Comparison of ENCODE assay signal across 8 cellular contexts in the genomic region with DNA sequence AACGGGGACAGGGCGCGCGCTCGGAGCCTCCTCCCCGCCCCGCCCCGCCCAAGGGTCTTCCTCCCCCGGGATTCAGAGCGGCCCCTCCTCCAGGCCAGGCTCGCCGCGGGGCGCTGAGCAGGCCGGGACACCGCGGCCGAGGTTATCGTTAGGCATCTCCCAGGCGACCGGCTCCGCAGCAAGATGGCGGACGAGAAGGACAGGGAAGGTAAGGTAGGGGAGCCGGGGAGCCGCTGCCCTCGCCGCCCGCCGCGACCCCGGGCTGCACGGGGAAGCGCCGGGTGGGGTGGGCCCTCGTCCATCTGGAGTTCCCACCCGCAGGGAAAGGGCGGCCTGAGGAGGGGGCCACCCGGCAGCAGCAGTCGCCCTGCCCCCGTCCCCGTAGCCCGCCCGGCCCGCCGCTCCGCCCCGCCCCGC.
DNase-seq lines count a peak whose midpoint lies in the region; ATAC-seq and TF ChIP-seq lines count a peak whose summit lies in the region.

No MANE protein-coding gene starts in this region.

- H3K27ac Mint-ChIP-seq in activated T-helper 17 cell treated with anti-CD3 and anti-CD28 coated beads, Interleukin-2, amount 50 U/mL, for 72 hours = peak overlapping the region; percentile 98

- TF ChIP-seq CTCF in OCI-LY1 (IDR thresholded peaks at IDR 0.05; ENCODE audit: low read length) = no peak
- no peak for TF ChIP-seq CTCF in heart left ventricle (IDR thresholded peaks at IDR 0.05)
- no peak for TF ChIP-seq CTCF in prostate gland (IDR thresholded peaks at IDR 0.05)

- H3F3A ChIP-seq in OCI-LY1 (ENCODE audit: insufficient read depth, low read length) = no peaks in the 10 kb centered on the region

- H4K20me1 ChIP-seq in OCI-LY1 (ENCODE audit: insufficient read depth, low read length) = no peaks in the 10 kb centered on the region

- peak overlapping the region; percentile 99 for H3K4me2 ChIP-seq in OCI-LY1 (ENCODE audit: low read length)

- H3K4me1 Mint-ChIP-seq in activated T-helper 17 cell treated with anti-CD3 and anti-CD28 coated beads, Interleukin-2, amount 50 U/mL, for 72 hours = peaks cover 6% of the 10 kb centered on the region

- intact Hi-C loops in heart left ventricle (cut with DNase I) (loop anchor here in 9 of 10 donors (1.0 to 10.0 kb wide), 13 partner anchors 72 to 518 kb away; a partner anchor contains a TSS), prostate gland (cut with DNase I) (loop anchor here (1.0 to 10.0 kb wide), 5 partner anchors 72 to 1605 kb away; a partner anchor contains a TSS)

- H3K4me3 Mint-ChIP-seq in activated T-helper 17 cell treated with anti-CD3 and anti-CD28 coated beads, Interleukin-2, amount 50 U/mL, for 72 hours = peak overlapping the region; percentile 95

- no peaks in the 10 kb centered on the region for H3K36me3 Mint-ChIP-seq in activated T-helper 17 cell treated with anti-CD3 and anti-CD28 coated beads, Interleukin-2, amount 50 U/mL, for 72 hours (ENCODE audit: low read depth)

- H3K4me1 ChIP-seq in HUES6 (ENCODE audit: control insufficient read depth, insufficient read depth, low read length) (peaks cover 23% of the 10 kb centered on the region), OCI-LY1 (ENCODE audit: insufficient read depth, low read length, severe bottlenecking) (peaks cover 18% of the 10 kb centered on the region), heart left ventricle (peaks cover 3 to 30% (median 20%) of the 10 kb centered on the region in 12 donors), prostate gland (replicated peaks) (peaks cover 6% of the 10 kb centered on the region)

- H3K9me3 ChIP-seq in HUES6 (ENCODE audit: control insufficient read depth, insufficient read depth, low read depth, low read length) = no peaks in the 10 kb centered on the region
- H3K9me3 ChIP-seq in OCI-LY1 (ENCODE audit: low read length) = no peaks in the 10 kb centered on the region
- H3K9me3 ChIP-seq in heart left ventricle = no peaks in the 10 kb centered on the region
- no peaks in the 10 kb centered on the region for H3K9me3 ChIP-seq in prostate gland

- no peaks in the 10 kb centered on the region for H3K27me3 Mint-ChIP-seq in activated T-helper 17 cell treated with anti-CD3 and anti-CD28 coated beads, Interleukin-2, amount 50 U/mL, for 72 hours

- H3K9me3 Mint-ChIP-seq in activated T-helper 17 cell treated with anti-CD3 and anti-CD28 coated beads, Interleukin-2, amount 50 U/mL, for 72 hours = no peaks in the 10 kb centered on the region

- H3K27me3 ChIP-seq in HUES6 (ENCODE audit: control insufficient read depth, insufficient read depth, low read length) (no peaks in the 10 kb centered on the region), OCI-LY1 (ENCODE audit: insufficient read depth, low read length) (no peaks in the 10 kb centered on the region), heart left ventricle (no peaks in the 10 kb centered on the region), prostate gland (replicated peaks; ENCODE audit: insufficient read depth) (no peaks in the 10 kb centered on the region)

- WGBS in heart left ventricle, 4 donors = 0% methylated on average over 6 to 49 of the region's 49 CpGs
- 4% methylated on average over 31 of the region's 49 CpGs for WGBS in prostate gland

- 0 out of 2 replicates have a peak overlapping the region, but pooled peaks have one; percentile 6 for H2AFZ ChIP-seq in OCI-LY1 (ENCODE audit: low read length)

- no peaks in the 10 kb centered on the region for H3K36me3 ChIP-seq in HUES6 (ENCODE audit: control insufficient read depth, insufficient read depth, low read length)
- no peaks in the 10 kb centered on the region for H3K36me3 ChIP-seq in OCI-LY1 (ENCODE audit: insufficient read depth, low read length)
- H3K36me3 ChIP-seq in heart left ventricle = no peaks in the 10 kb centered on the region
- no peaks in the 10 kb centered on the region for H3K36me3 ChIP-seq in prostate gland

- H3K4me3 ChIP-seq in HUES6 (ENCODE audit: low read depth, low read length) = peak overlapping the region; percentile 74
- H3K4me3 ChIP-seq in OCI-LY1 (ENCODE audit: low read depth, low read length, poor library complexity, severe bottlenecking) = peak overlapping the region; percentile 74
- H3K4me3 ChIP-seq in heart left ventricle = peak overlapping the region; percentile 68 to 95 (median 76)
- peak overlapping the region; percentile 71 to 74 for H3K4me3 ChIP-seq in prostate gland

- peak overlapping the region; percentile 99 for H3K27ac ChIP-seq in HUES6 (ENCODE audit: low read depth, low read length)
- peak overlapping the region; percentile 26 for H3K27ac ChIP-seq in OCI-LY1 (ENCODE audit: low read depth, low read length, poor library complexity, severe bottlenecking)
- peak overlapping the region; percentile 97 to 100 (median 99) for H3K27ac ChIP-seq in heart left ventricle
- peak overlapping the region; percentile 99 to 100 for H3K27ac ChIP-seq in prostate gland

- no peaks in the 10 kb centered on the region for H3K79me2 ChIP-seq in OCI-LY1 (ENCODE audit: insufficient read depth, low read length)

- H3K9ac ChIP-seq in HUES6 (ENCODE audit: low read length) = peak overlapping the region; percentile 97
- H3K9ac ChIP-seq in OCI-LY1 (ENCODE audit: low read length) = peak overlapping the region; percentile 82

- TF ChIP-seq POLR2A in heart left ventricle (IDR thresholded peaks at IDR 0.05) (peak in 1 of 2 donors; percentile 44), prostate gland (IDR thresholded peaks at IDR 0.05) (peak; percentile 56)

- H3K9me2 ChIP-seq in OCI-LY1 (ENCODE audit: low read depth, low read length) = no peaks in the 10 kb centered on the region

- ATAC-seq in GM21529 (IDR thresholded peaks at IDR 0.05; ENCODE audit: unreplicated experiment) (peak; percentile 71), heart left ventricle (peak; percentile 32 to 83 (median 56))
- peak; percentile 70 for ATAC-seq in activated T-helper 17 cell treated with anti-CD3 and anti-CD28 coated beads, Interleukin-2, amount 50 U/mL, for 72 hours (replicated peaks)

- DNase-seq in DMS79 (lab: John Stamatoyannopoulos, UW) = peak; percentile 70
- DNase-seq in heart left ventricle = peak in 3 of 5 donors; percentile 82 to 92 (median 84)
- no peak for DNase-seq in prostate gland (ENCODE audit: low spot score)
- no peak for DNase-seq in central memory CD4-positive, alpha-beta T cell

Comparison
In these comparisons a context has a peak if more than half of its experiments do, and no peak if none do; other contexts are left out.
1. DNase-seq: peak in DMS79 (single experiment) and heart left ventricle (3 of 5); none in prostate gland (single experiment) and central memory CD4-positive, alpha-beta T cell (single experiment).
2. H3K27ac ChIP-seq: peak in every context shown above with its lines; median percentile 100 in prostate gland; 99 in HUES6; 99 in heart left ventricle; 26 in OCI-LY1.
3. Peak in every context shown above with its lines, with median percentiles within 50 percentile points of each other: ATAC-seq and H3K4me3 ChIP-seq.